Comparison of ENCODE assay signal across 29 cellular contexts in the genomic region with DNA sequence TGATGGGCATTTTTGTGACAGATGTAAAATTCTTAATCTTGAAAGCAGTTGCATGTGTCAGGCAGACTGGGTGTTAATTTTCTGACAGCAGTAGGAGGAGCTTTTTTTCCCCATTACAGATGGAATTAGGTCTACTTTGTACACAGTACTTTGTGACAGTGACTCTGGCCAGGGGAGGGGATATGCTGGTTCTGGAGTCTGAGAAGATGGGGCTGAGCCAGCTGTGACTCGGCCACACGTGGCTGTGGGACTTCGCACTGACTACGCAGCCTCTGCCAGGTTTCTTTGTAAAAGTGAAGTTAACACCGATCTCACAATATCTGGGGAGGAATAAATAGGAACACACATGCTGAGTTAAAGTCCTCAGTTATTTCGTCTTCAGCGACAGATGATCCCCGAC.
DNase-seq lines count a peak whose midpoint lies in the region; ATAC-seq and TF ChIP-seq lines count a peak whose summit lies in the region.
"Had no signal": no experiment of that assay in that cellular context is flagged by ENCODE, and none has a peak within 500 bp of the region (broad histone marks: within the 10 kb centered on the region; RNA-seq: fewer than 3 reads in every experiment).

No MANE protein-coding gene starts in this region.

- peak; percentile 62 for ATAC-seq in left lobe of liver
- ATAC-seq in HG02678 (IDR thresholded peaks at IDR 0.05; ENCODE audit: unreplicated experiment): no peak
- ATAC-seq in GM18858 (IDR thresholded peaks at IDR 0.05; ENCODE audit: unreplicated experiment): no peak
- ATAC-seq: A549; CD8-positive, alpha-beta T cell had no signal

- H3K4me3 Mint-ChIP-seq in neural crest cell (no peak overlapping the region), progenitor cell of endocrine pancreas (ENCODE audit: low read depth) (no peak overlapping the region)
- H3K4me3 Mint-ChIP-seq: B cell; CD14-positive monocyte; CD4-positive, alpha-beta memory T cell; CD4-positive, alpha-beta T cell; CD4-positive, CD25-positive, alpha-beta regulatory T cell; CD8-positive, alpha-beta memory T cell; CD8-positive, alpha-beta T cell had no signal

- H3K9me3 Mint-ChIP-seq in neural crest cell (no peaks in the 10 kb centered on the region), progenitor cell of endocrine pancreas (ENCODE audit: low read depth) (no peaks in the 10 kb centered on the region)
- H3K9me3 Mint-ChIP-seq: CD4-positive, alpha-beta T cell had no signal

- peak overlapping the region; percentile 87 for H3K27ac Mint-ChIP-seq in neural crest cell (ENCODE audit: unreplicated experiment)
- no peak overlapping the region for H3K27ac Mint-ChIP-seq in progenitor cell of endocrine pancreas
- H3K27ac Mint-ChIP-seq: B cell; CD14-positive monocyte; CD4-positive, alpha-beta memory T cell; CD4-positive, alpha-beta T cell; CD8-positive, alpha-beta memory T cell; CD8-positive, alpha-beta T cell had no signal

- H3K27me3 Mint-ChIP-seq in neural crest cell (ENCODE audit: low read depth) (no peaks in the 10 kb centered on the region), progenitor cell of endocrine pancreas (peaks cover 13% of the 10 kb centered on the region)
- H3K27me3 Mint-ChIP-seq: B cell; CD4-positive, alpha-beta memory T cell; CD4-positive, alpha-beta T cell; CD4-positive, CD25-positive, alpha-beta regulatory T cell; CD8-positive, alpha-beta memory T cell had no signal

- TF ChIP-seq CTCF in neural crest cell (conservative IDR thresholded peaks at IDR 0.05): no peak
- TF ChIP-seq CTCF in progenitor cell of endocrine pancreas (IDR thresholded peaks at IDR 0.05; ENCODE audit: unreplicated experiment): no peak

- H3K36me3 Mint-ChIP-seq in neural crest cell (ENCODE audit: low read depth): no peaks in the 10 kb centered on the region
- H3K36me3 Mint-ChIP-seq in progenitor cell of endocrine pancreas (ENCODE audit: insufficient read depth): no peaks in the 10 kb centered on the region

- H3K4me1 Mint-ChIP-seq in neural crest cell (no peaks in the 10 kb centered on the region), progenitor cell of endocrine pancreas (ENCODE audit: low read depth) (no peaks in the 10 kb centered on the region)
- H3K4me1 Mint-ChIP-seq: B cell, CD14-positive monocyte had no signal

- peak; percentile 60 for DNase-seq in left lobe of liver (ENCODE audit: low spot score)
- DNase-seq in midbrain (lab: John Stamatoyannopoulos, UW): peak; percentile 2
- no peak for DNase-seq in neural crest cell (ENCODE audit: low read depth, low spot score)
- no peak for DNase-seq in progenitor cell of endocrine pancreas (ENCODE audit: low spot score, unreplicated experiment)
- DNase-seq: 8988T; ACHN; AML-193; BE2C; C1 segment of cervical spinal cord; Caco-2; Calu3; CD4-positive, alpha-beta memory T cell; CD4-positive, alpha-beta T cell; CD4-positive, CD25-positive, alpha-beta regulatory T cell; CD8-positive, alpha-beta memory T cell; CD8-positive, alpha-beta T cell; COR-L47; DMS 273 treated with DMSO at 0.1 percent for 48 hours; DMS153; DMS53; DMS79; DMS79 treated with DMSO at 0.1 percent for 48 hours; DND-41; EL had no signal

Comparison
In these comparisons a context has a peak if more than half of its experiments do, and no peak if none do; other contexts are left out.
1. DNase-seq: peak in left lobe of liver (single experiment) and midbrain (single experiment); none in neural crest cell (single experiment) and progenitor cell of endocrine pancreas (single experiment).